8 cellular contexts compared by ENCODE assay signal in the genomic region with DNA sequence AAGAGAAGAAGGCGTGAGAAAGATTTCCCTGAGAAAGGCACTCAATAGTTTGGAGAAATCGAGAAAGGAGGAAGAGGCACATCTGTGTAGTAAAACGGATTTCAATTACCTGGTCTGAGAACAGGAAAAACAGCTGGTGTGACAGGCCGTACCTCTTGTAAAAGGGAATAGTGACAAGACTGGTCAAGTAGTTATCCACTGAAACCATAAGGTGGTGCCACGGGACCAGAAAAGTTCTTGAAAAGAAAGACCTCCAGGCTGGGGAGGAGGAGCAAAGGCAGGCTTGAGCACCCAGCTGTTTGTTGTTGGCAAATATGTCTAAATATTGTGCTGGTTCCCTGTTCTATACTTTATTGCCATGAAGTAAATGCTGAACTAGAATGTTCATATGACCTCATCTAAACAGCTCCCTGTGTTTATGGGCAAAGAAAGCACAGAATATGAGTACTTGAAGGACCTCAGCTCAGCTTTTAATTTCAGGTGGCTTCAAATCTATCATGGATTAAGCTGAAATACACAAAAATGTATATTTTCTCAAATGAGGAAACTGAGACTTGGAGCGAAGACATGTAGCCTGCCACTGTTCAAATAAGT.
DNase-seq lines count a peak whose midpoint lies in the region; ATAC-seq and TF ChIP-seq lines count a peak whose summit lies in the region.

No MANE protein-coding gene starts in this region.

- ATAC-seq in HG03565 (IDR thresholded peaks at IDR 0.05; ENCODE audit: unreplicated experiment) = peak; percentile 39
- ATAC-seq in stimulated activated memory B cell treated with anti-CD40 and anti-IgM and Interleukin-4, amounts not matched to agents 10 μg/mL and 1 μg/mL and 100 μg/mL, for 72 hours = no peak

- no peaks in the 10 kb centered on the region for H3K36me3 Mint-ChIP-seq in nephron progenitor cell (ENCODE audit: low read depth)
- no peaks in the 10 kb centered on the region for H3K36me3 Mint-ChIP-seq in stimulated activated memory B cell treated with anti-CD40 and anti-IgM and Interleukin-4, amounts not matched to agents 10 μg/mL and 1 μg/mL and 100 μg/mL, for 72 hours

- peak; percentile 33 for TF ChIP-seq CTCF in nephron progenitor cell (IDR thresholded peaks at IDR 0.05)

- peaks cover 22% of the 10 kb centered on the region for H3K4me1 Mint-ChIP-seq in nephron progenitor cell
- H3K4me1 Mint-ChIP-seq in stimulated activated memory B cell treated with anti-CD40 and anti-IgM and Interleukin-4, amounts not matched to agents 10 μg/mL and 1 μg/mL and 100 μg/mL, for 72 hours = no peaks in the 10 kb centered on the region

- no peaks in the 10 kb centered on the region for H3K27me3 Mint-ChIP-seq in nephron progenitor cell (ENCODE audit: low read depth, poor library complexity)
- H3K27me3 Mint-ChIP-seq in stimulated activated memory B cell treated with anti-CD40 and anti-IgM and Interleukin-4, amounts not matched to agents 10 μg/mL and 1 μg/mL and 100 μg/mL, for 72 hours = peaks cover 33% of the 10 kb centered on the region

- peak; percentile 88 for DNase-seq in DMS 273 (lab: John Stamatoyannopoulos, UW; ENCODE audit: unreplicated experiment)
- DNase-seq in GM19238 (ENCODE audit: insufficient read length, low spot score) = peak; percentile 30
- DNase-seq in amniotic epithelial cell (ENCODE audit: low read depth) = peak; percentile 16
- peak; percentile 25 for DNase-seq in nephron progenitor cell
- DNase-seq in NCI-H187 (lab: John Stamatoyannopoulos, UW) = no peak
- no peak for DNase-seq in central memory CD4-positive, alpha-beta T cell

- no peak overlapping the region for H3K27ac Mint-ChIP-seq in nephron progenitor cell
- H3K27ac Mint-ChIP-seq in stimulated activated memory B cell treated with anti-CD40 and anti-IgM and Interleukin-4, amounts not matched to agents 10 μg/mL and 1 μg/mL and 100 μg/mL, for 72 hours = no peak overlapping the region

- H3K9me3 Mint-ChIP-seq in nephron progenitor cell = no peaks in the 10 kb centered on the region
- H3K9me3 Mint-ChIP-seq in stimulated activated memory B cell treated with anti-CD40 and anti-IgM and Interleukin-4, amounts not matched to agents 10 μg/mL and 1 μg/mL and 100 μg/mL, for 72 hours = peaks cover 3% of the 10 kb centered on the region

- H3K4me3 Mint-ChIP-seq in nephron progenitor cell = no peak overlapping the region
- no peak overlapping the region for H3K4me3 Mint-ChIP-seq in stimulated activated memory B cell treated with anti-CD40 and anti-IgM and Interleukin-4, amounts not matched to agents 10 μg/mL and 1 μg/mL and 100 μg/mL, for 72 hours

Comparison
In these comparisons a context has a peak if more than half of its experiments do, and no peak if none do; other contexts are left out.
1. DNase-seq: peak in DMS 273 (single experiment), GM19238 (single experiment), amniotic epithelial cell (single experiment) and nephron progenitor cell (single experiment); none in NCI-H187 (0 of 2) and central memory CD4-positive, alpha-beta T cell (single experiment).